In genomic region chr2:229179598-229179997, GRCh38 we compare ENCODE assay signal across 16 cellular contexts.
DNase-seq lines count a peak whose midpoint lies in the region; ATAC-seq, FAIRE-seq and TF ChIP-seq lines count a peak whose summit lies in the region.
"Had no signal": no experiment of that assay in that cellular context is flagged by ENCODE, and none has a peak within 500 bp of the region (broad histone marks: within the 10 kb centered on the region; RNA-seq: fewer than 3 reads in every experiment).

No MANE protein-coding gene starts in this region.

- no peak overlapping the region for H2BK5ac ChIP-seq in mesenchymal stem cell (ENCODE audit: low read depth, low read length, poor library complexity, severe bottlenecking)

- H2AFZ ChIP-seq in mesenchymal stem cell (ENCODE audit: low read depth, low read length) = no peak overlapping the region

- no peak overlapping the region for H2BK15ac ChIP-seq in mesenchymal stem cell (ENCODE audit: low read depth, poor library complexity, severe bottlenecking)

- no peak overlapping the region for H3K4me3 ChIP-seq in Caco-2 (ENCODE audit: low read depth, low read length)
- no peak overlapping the region for H3K4me3 ChIP-seq in fibroblast of villous mesenchyme (ENCODE audit: low read depth, low read length)
- no peak overlapping the region for H3K4me3 ChIP-seq in mesenchymal stem cell (ENCODE audit: insufficient read depth in 1 of 2, low read depth in 1 of 2, low read length in 2 of 2)

- intact Hi-C loops in Caco-2 (cut with micrococcal nuclease; ENCODE audit: unreplicated experiment) = loop anchor here (2.0 kb wide), 1 partner anchor 19 kb away; no protein-coding TSS in a partner anchor

- peak overlapping the region; percentile 63 for H4K8ac ChIP-seq in mesenchymal stem cell (ENCODE audit: low read length)

- H2AK5ac ChIP-seq in mesenchymal stem cell (ENCODE audit: low read length, severe bottlenecking) = no peak overlapping the region

- POLR2A ChIA-PET in Caco-2 (lab: Charles Lee) = no interaction called here

- H3K36me3 Mint-ChIP-seq in Caco-2 (ENCODE audit: insufficient read depth, unreplicated experiment) = no peaks in the 10 kb centered on the region

- DNase-seq in Caco-2 (peak in 1 of 2 experiments; percentile 24), NCI-H774 (lab: John Stamatoyannopoulos, UW) (peak; percentile 17), fibroblast of villous mesenchyme (ENCODE audit: low read depth) (peak; percentile 43), mesenchymal stem cell (no peak), urothelium cell line (ENCODE audit: low spot score) (no peak), NCI-H446 (lab: John Stamatoyannopoulos, UW) (no peak)
- DNase-seq: ACHN; CD4-positive, alpha-beta T cell; NCI-H1092 treated with DMSO at 0.1 percent for 48 hours; NCI-H187 treated with DMSO at 0.1 percent for 48 hours; NCI-H2171 had no signal

- no peak overlapping the region for H3K4ac ChIP-seq in mesenchymal stem cell (ENCODE audit: low read depth in 1 of 2, low read length in 2 of 2)

- H3K27me3 Mint-ChIP-seq in Caco-2 (ENCODE audit: insufficient read depth, unreplicated experiment) = no peaks in the 10 kb centered on the region
- H3K27me3 Mint-ChIP-seq: B cell; CD4-positive, alpha-beta T cell had no signal

- no peak overlapping the region for H4K91ac ChIP-seq in mesenchymal stem cell (ENCODE audit: low read length)

- no peak overlapping the region for H3K14ac ChIP-seq in mesenchymal stem cell (ENCODE audit: low read length in 2 of 2)

- H2BK12ac ChIP-seq in mesenchymal stem cell (ENCODE audit: low read length in 2 of 2) = no peak overlapping the region

- peaks cover 9% of the 10 kb centered on the region for H3K9me3 Mint-ChIP-seq in Caco-2 (ENCODE audit: unreplicated experiment)

- H3K27me3 ChIP-seq in Caco-2 (replicated peaks; ENCODE audit: control insufficient read depth, insufficient read depth, low read length) (no peaks in the 10 kb centered on the region), mesenchymal stem cell (ENCODE audit: control insufficient read depth in 1 of 2, insufficient read depth in 1 of 2, low read length in 2 of 2) (no peaks in the 10 kb centered on the region)

- H3K79me1 ChIP-seq in mesenchymal stem cell (replicated peaks; ENCODE audit: low read length, poor library complexity, severe bottlenecking) = peaks cover 1% of the 10 kb centered on the region

- no peak overlapping the region for H2BK120ac ChIP-seq in mesenchymal stem cell (ENCODE audit: low read depth, low read length)

- H3K27ac Mint-ChIP-seq in Caco-2 (ENCODE audit: unreplicated experiment) = peak overlapping the region; percentile 64
- H3K27ac Mint-ChIP-seq: B cell; CD4-positive, alpha-beta T cell had no signal

- no peak for TF ChIP-seq CTCF in Caco-2 (IDR thresholded peaks at IDR 0.05; ENCODE audit: insufficient read depth in 1 of 2, low read depth in 1 of 2, low read length in 1 of 2, severe bottlenecking in 1 of 2, unreplicated experiment in 1 of 2)
- no peak for TF ChIP-seq CTCF in fibroblast of villous mesenchyme (IDR thresholded peaks at IDR 0.05; ENCODE audit: insufficient read depth, low read depth, low read length)

- 63% methylated on average over 4 of the region's 4 CpGs for WGBS in mesenchymal stem cell

- peak overlapping the region; percentile 16 for H3K4me3 Mint-ChIP-seq in Caco-2 (ENCODE audit: unreplicated experiment)
- H3K4me3 Mint-ChIP-seq: B cell; CD4-positive, alpha-beta T cell had no signal

- H3K27ac ChIP-seq in mesenchymal stem cell (ENCODE audit: low read length, poor library complexity, severe bottlenecking) = no peak overlapping the region
- H3K27ac ChIP-seq: KMS-11 had no signal

- peaks cover 22% of the 10 kb centered on the region for H3K4me1 Mint-ChIP-seq in Caco-2 (ENCODE audit: low read depth, unreplicated experiment)
- H3K4me1 Mint-ChIP-seq: B cell had no signal

- H3K18ac ChIP-seq in mesenchymal stem cell (ENCODE audit: low read depth in 1 of 2, low read length in 2 of 2) = no peak overlapping the region

- no peak for FAIRE-seq in urothelium cell line (lab: Jason Lieb, UNC)
- FAIRE-seq: H1 had no signal

- H3K4me1 ChIP-seq in Caco-2 = peaks cover 10% of the 10 kb centered on the region; the same call in 1 of the 2 replicates
- H3K4me1 ChIP-seq in mesenchymal stem cell (ENCODE audit: control insufficient read depth, insufficient read depth, low read depth, low read length) = no peaks in the 10 kb centered on the region

- ATAC-seq in HG03159 (IDR thresholded peaks at IDR 0.05; ENCODE audit: unreplicated experiment) (no peak), GM21737 (IDR thresholded peaks at IDR 0.05; ENCODE audit: unreplicated experiment) (no peak)

- BruUV-seq in Caco-2 (replicated peaks; lab: Mats Ljungman, UMichigan) = no TSS peak

- H3K4me2 ChIP-seq in mesenchymal stem cell (ENCODE audit: low read length, poor library complexity, severe bottlenecking) = no peak overlapping the region
- H3K4me2 ChIP-seq: KMS-11 had no signal

- no peaks in the 10 kb centered on the region for H3K9me3 ChIP-seq in Caco-2
- H3K9me3 ChIP-seq in mesenchymal stem cell (ENCODE audit: control insufficient read depth, low read length) = no peaks in the 10 kb centered on the region

- H3K36me3 ChIP-seq in Caco-2 (ENCODE audit: control insufficient read depth, insufficient read depth, low read length) (no peaks in the 10 kb centered on the region), mesenchymal stem cell (ENCODE audit: control insufficient read depth in 1 of 2, insufficient read depth in 2 of 2, low read depth in 1 of 2, low read length in 2 of 2) (no peaks in the 10 kb centered on the region)

- CTCF ChIA-PET in Caco-2 (lab: Charles Lee) = interaction anchor here (1.0 kb wide), 1 partner anchor 16 kb away, joined by 3 read pairs; no protein-coding TSS in a partner anchor

- H3K23ac ChIP-seq in mesenchymal stem cell (ENCODE audit: low read length in 2 of 2) = no peak overlapping the region

- H3K9ac ChIP-seq in mesenchymal stem cell (ENCODE audit: low read length) = no peak overlapping the region
- H3K9ac ChIP-seq: KMS-11 had no signal

Comparison
In these comparisons a context has a peak if more than half of its experiments do, and no peak if none do; other contexts are left out.
1. DNase-seq: peak in NCI-H774 (single experiment) and fibroblast of villous mesenchyme (single experiment); none in mesenchymal stem cell (single experiment), urothelium cell line (single experiment) and NCI-H446 (0 of 2).